In genomic region chr4:30720021-30720655, GRCh38 we compare ENCODE assay signal across 8 cellular contexts. TPM values are rescaled to one million over a fixed set of nuclear protein-coding genes. Genes with fewer than 3 reads are reported as not detected.
A peak's percentile ranks its signal among the peaks of the same experiment; 100 is the strongest.
DNase-seq lines count a peak whose midpoint lies in the region; ATAC-seq and TF ChIP-seq lines count a peak whose summit lies in the region.

A gene with protein sequence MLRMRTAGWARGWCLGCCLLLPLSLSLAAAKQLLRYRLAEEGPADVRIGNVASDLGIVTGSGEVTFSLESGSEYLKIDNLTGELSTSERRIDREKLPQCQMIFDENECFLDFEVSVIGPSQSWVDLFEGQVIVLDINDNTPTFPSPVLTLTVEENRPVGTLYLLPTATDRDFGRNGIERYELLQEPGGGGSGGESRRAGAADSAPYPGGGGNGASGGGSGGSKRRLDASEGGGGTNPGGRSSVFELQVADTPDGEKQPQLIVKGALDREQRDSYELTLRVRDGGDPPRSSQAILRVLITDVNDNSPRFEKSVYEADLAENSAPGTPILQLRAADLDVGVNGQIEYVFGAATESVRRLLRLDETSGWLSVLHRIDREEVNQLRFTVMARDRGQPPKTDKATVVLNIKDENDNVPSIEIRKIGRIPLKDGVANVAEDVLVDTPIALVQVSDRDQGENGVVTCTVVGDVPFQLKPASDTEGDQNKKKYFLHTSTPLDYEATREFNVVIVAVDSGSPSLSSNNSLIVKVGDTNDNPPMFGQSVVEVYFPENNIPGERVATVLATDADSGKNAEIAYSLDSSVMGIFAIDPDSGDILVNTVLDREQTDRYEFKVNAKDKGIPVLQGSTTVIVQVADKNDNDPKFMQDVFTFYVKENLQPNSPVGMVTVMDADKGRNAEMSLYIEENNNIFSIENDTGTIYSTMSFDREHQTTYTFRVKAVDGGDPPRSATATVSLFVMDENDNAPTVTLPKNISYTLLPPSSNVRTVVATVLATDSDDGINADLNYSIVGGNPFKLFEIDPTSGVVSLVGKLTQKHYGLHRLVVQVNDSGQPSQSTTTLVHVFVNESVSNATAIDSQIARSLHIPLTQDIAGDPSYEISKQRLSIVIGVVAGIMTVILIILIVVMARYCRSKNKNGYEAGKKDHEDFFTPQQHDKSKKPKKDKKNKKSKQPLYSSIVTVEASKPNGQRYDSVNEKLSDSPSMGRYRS (N-terminal part only) (plus strand): TSS chr4:30720369. CDS start chr4:30721423, 1,054 bp downstream.

- TF ChIP-seq CTCF in WTC11 (IDR thresholded peaks at IDR 0.05) = no peak
- TF ChIP-seq CTCF in natural killer cell (IDR thresholded peaks at IDR 0.05) = no peak

- H3K27me3 Mint-ChIP-seq in WTC11 (ENCODE audit: low read depth) (peaks cover 65% of the 10 kb centered on the region), natural killer cell (ENCODE audit: low read depth in 2 of 2) (peaks cover 32 to 50% of the 10 kb centered on the region in 2 donors)

- CTCF ChIA-PET in HEK293T (lab: Yijun Ruan, JAX) = no interaction called here
- CTCF ChIA-PET in WTC11 (lab: Charles Lee) = interaction anchor here (0.6 kb wide), 1 partner anchor 326 kb away, joined by 3 read pairs; no protein-coding TSS in a partner anchor

- peaks cover 47% of the 10 kb centered on the region for H3K27me3 ChIP-seq in BLaER1

- H3K4me3 Mint-ChIP-seq in WTC11 (peak within 1 kb of the TSS; percentile 97), natural killer cell (peak within 1 kb of the TSS; percentile 67)

- POLR2A ChIA-PET in HEK293T (lab: Yijun Ruan, JAX) (interaction anchor here (0.7 to 1.9 kb wide), 4 partner anchors 34 to 196 kb away, joined by 3 to 6 read pairs (median 3); no protein-coding TSS in a partner anchor), WTC11 (lab: Charles Lee) (no interaction called here)

- DNase-seq in HEK293T (ENCODE audit: extremely low spot score) (peak; percentile 12), WTC11 (ENCODE audit: low spot score) (peak; percentile 67), foreskin melanocyte (peak; percentile 76), natural killer cell (no peak), AG08395 (ENCODE audit: low spot score) (no peak)

- H3K9me3 Mint-ChIP-seq in WTC11 = no peaks in the 10 kb centered on the region
- H3K9me3 Mint-ChIP-seq in natural killer cell = peaks cover 0 to 2% of the 10 kb centered on the region in 2 donors

- H3K36me3 Mint-ChIP-seq in WTC11 = no peaks in the 10 kb centered on the region
- H3K36me3 Mint-ChIP-seq in natural killer cell = peaks cover 6% of the 10 kb centered on the region

- peak within 1 kb of the TSS; percentile 98 for H3K4me2 ChIP-seq in BLaER1

- no peak within 1 kb of the TSS for H3K27ac ChIP-seq in BLaER1

- peak within 1 kb of the TSS; percentile 5; the same call in 1 of the 2 replicates for H3K9ac ChIP-seq in BLaER1

- H3K4me1 ChIP-seq in BLaER1 = peaks cover 34% of the 10 kb centered on the region

- peaks cover 19% of the 10 kb centered on the region for H4K20me1 ChIP-seq in BLaER1

- ATAC-seq in WTC11 (peak; percentile 4), natural killer cell (no peak), GM21717 (IDR thresholded peaks at IDR 0.05; ENCODE audit: unreplicated experiment) (no peak), HG02852 (IDR thresholded peaks at IDR 0.05; ENCODE audit: unreplicated experiment) (no peak)

- peak within 1 kb of the TSS; percentile 68 for H3K4me3 ChIP-seq in BLaER1

- intact Hi-C loops in natural killer cell (cut with micrococcal nuclease) = no loop called here

- H3K9me3 ChIP-seq in BLaER1 = peaks cover 21% of the 10 kb centered on the region; the same call in 1 of the 2 replicates

- H3K4me1 Mint-ChIP-seq in WTC11 (peaks cover 37% of the 10 kb centered on the region), natural killer cell (peaks cover 26 to 29% of the 10 kb centered on the region in 2 donors)

- H3K27ac Mint-ChIP-seq in WTC11 = peak within 1 kb of the TSS; percentile 49; the same call in 1 of the 2 replicates
- H3K27ac Mint-ChIP-seq in natural killer cell = no peak within 1 kb of the TSS

- no peaks in the 10 kb centered on the region for H3K36me3 ChIP-seq in BLaER1

TF ChIP-seq in HEK293T, 16 proteins besides CTCF, POLR2A, EP300 and RAD21:
- TF ChIP-seq BHLHE40 (IDR thresholded peaks at IDR 0.05; ENCODE audit: borderline replicate concordance) = no peak
- 0 out of 2 replicates have a peak, but pooled peaks have one; percentile 38 for TF ChIP-seq L3MBTL2 (conservative IDR thresholded peaks at IDR 0.05)

TF ChIP-seq in WTC11, 78 proteins besides CTCF, POLR2A, EP300 and RAD21:
- TF ChIP-seq, protein P1, sequence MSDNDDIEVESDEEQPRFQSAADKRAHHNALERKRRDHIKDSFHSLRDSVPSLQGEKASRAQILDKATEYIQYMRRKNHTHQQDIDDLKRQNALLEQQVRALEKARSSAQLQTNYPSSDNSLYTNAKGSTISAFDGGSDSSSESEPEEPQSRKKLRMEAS (CRISPR knock-in tag; IDR thresholded peaks at IDR 0.05) = peak; percentile 29; the same call in 1 of the 2 replicates
- peak; percentile 45; the same call in 1 of the 2 replicates for TF ChIP-seq ARID4B (CRISPR knock-in tag; IDR thresholded peaks at IDR 0.05; ENCODE audit: borderline replicate concordance)
- TF ChIP-seq ZNF121 (CRISPR knock-in tag; IDR thresholded peaks at IDR 0.05) = no peak
- TF ChIP-seq ZNF512 (CRISPR knock-in tag; IDR thresholded peaks at IDR 0.05; ENCODE audit: borderline replicate concordance) = 0 out of 2 replicates have a peak, but pooled peaks have one; percentile 70
- 0 out of 2 replicates have a peak, but pooled peaks have one; percentile 2 for TF ChIP-seq FOXK1 (CRISPR knock-in tag; IDR thresholded peaks at IDR 0.05)
- no peak for TF ChIP-seq ZNF416 (CRISPR knock-in tag; IDR thresholded peaks at IDR 0.05)
- TF ChIP-seq TEAD1 (CRISPR knock-in tag; IDR thresholded peaks at IDR 0.05) = 0 out of 2 replicates have a peak, but pooled peaks have one; percentile 19
- peak; percentile 64; the same call in 1 of the 2 replicates for TF ChIP-seq HMGXB4 (CRISPR knock-in tag; IDR thresholded peaks at IDR 0.05)
- TF ChIP-seq JUN (CRISPR knock-in tag; IDR thresholded peaks at IDR 0.05) = no peak
TF ChIP-seq in WTC11: peak in this region for 6.

RNA-seq across cellular contexts. Expression of the gene that starts here (rescaled TPM):
- total RNA-seq in WTC11 (2021) = 2.2 to 3.9 TPM (median 2.4 TPM) in 3 replicates
- not detected for total RNA-seq in natural killer cell

Comparison
In these comparisons a context has a peak if more than half of its experiments do, and no peak if none do; other contexts are left out.
1. DNase-seq: peak in HEK293T (single experiment), WTC11 (single experiment) and foreskin melanocyte (single experiment); none in natural killer cell (single experiment) and AG08395 (single experiment).